ENCODE assay signal across 27 cellular contexts in genomic region chr7:36522453-36523007, GRCh38.
"Had no signal": no experiment of that assay in that cellular context is flagged by ENCODE, and none has a peak within 500 bp of the region (broad histone marks: within the 10 kb centered on the region; RNA-seq: fewer than 3 reads in every experiment).

No MANE protein-coding gene starts in this region.

- H3K4me3 Mint-ChIP-seq: activated CD4-positive, alpha-beta memory T cell treated with anti-CD3 and anti-CD28 coated beads for 36 hours; activated CD4-positive, alpha-beta T cell treated with anti-CD3 and anti-CD28 coated beads, Interleukin-2, amount 10 ng/mL, durations not matched to agents 7 days and 5 days; activated naive CD4-positive, alpha-beta T cell treated with anti-CD3 and anti-CD28 coated beads, Interleukin-2, amount 10 ng/mL, durations not matched to agents 7 days and 5 days; activated naive CD8-positive, alpha-beta T cell treated with anti-CD3 and anti-CD28 coated beads for 36 hours; activated T-cell treated with anti-CD3 and anti-CD28 coated beads, Interleukin-2, amount 50 U/mL, for 4 hours had no signal

- DNase-seq: activated CD4-positive, alpha-beta memory T cell treated with anti-CD3 and anti-CD28 coated beads for 36 hours; activated CD4-positive, alpha-beta T cell treated with anti-CD3 and anti-CD28 coated beads, Interleukin-2, amount 10 ng/mL, durations not matched to agents 7 days and 5 days; activated CD4-positive, CD25-positive, alpha-beta regulatory T cell; activated CD8-positive, alpha-beta memory T cell treated with anti-CD3 and anti-CD28 coated beads for 24 hours; activated gamma-delta T cell treated with Interleukin-2 at 50 U/mL for 16 hours; activated naive CD4-positive, alpha-beta T cell treated with anti-CD3 and anti-CD28 coated beads, Interleukin-2, amount 10 ng/mL, durations not matched to agents 7 days and 5 days; activated naive CD8-positive, alpha-beta T cell treated with anti-CD3 and anti-CD28 coated beads for 36 hours; activated T-cell treated with anti-CD3 and anti-CD28 coated beads, Interleukin-2, amount 50 U/mL, for 4 hours; Karpas-422; NCI-H1105 treated with DMSO at 0.1 percent for 48 hours; NCI-H1436 treated with DMSO at 0.1 percent for 48 hours; NCI-H187; NCI-H2081; NCI-H2171; NCI-H345; NCI-H510A; NCI-H526 treated with DMSO at 0.1 percent for 48 hours; NK-92 treated with Interleukin-12 subunit alpha and Interleukin-12 subunit beta, amount 100 ng/mL, for 24 hours; Peyer's patch; Right ventricle myocardium superior; SJCRH30; SK-N-SH; T-helper 1 cell had no signal

- H3K36me3 ChIP-seq: breast epithelium, Peyer's patch, SJCRH30 had no signal

- H3K9me3 Mint-ChIP-seq: activated CD4-positive, alpha-beta memory T cell treated with anti-CD3 and anti-CD28 coated beads for 36 hours; activated CD4-positive, alpha-beta T cell treated with anti-CD3 and anti-CD28 coated beads, Interleukin-2, amount 10 ng/mL, durations not matched to agents 7 days and 5 days; activated naive CD4-positive, alpha-beta T cell treated with anti-CD3 and anti-CD28 coated beads, Interleukin-2, amount 10 ng/mL, durations not matched to agents 7 days and 5 days; activated naive CD8-positive, alpha-beta T cell treated with anti-CD3 and anti-CD28 coated beads for 36 hours; activated T-cell treated with anti-CD3 and anti-CD28 coated beads, Interleukin-2, amount 50 U/mL, for 4 hours had no signal

- H3K4me1 ChIP-seq: breast epithelium, Peyer's patch had no signal

- H3K27me3 Mint-ChIP-seq: activated CD4-positive, alpha-beta memory T cell treated with anti-CD3 and anti-CD28 coated beads for 36 hours; activated CD4-positive, alpha-beta T cell treated with anti-CD3 and anti-CD28 coated beads, Interleukin-2, amount 10 ng/mL, durations not matched to agents 7 days and 5 days; activated naive CD8-positive, alpha-beta T cell treated with anti-CD3 and anti-CD28 coated beads for 36 hours had no signal

- H3K4me3 ChIP-seq: breast epithelium, K562, Peyer's patch, SJCRH30 had no signal

- H3K9ac ChIP-seq: SK-N-SH had no signal

- H3K27me3 ChIP-seq: breast epithelium, Peyer's patch, SJCRH30 had no signal

- H3K27ac ChIP-seq: Peyer's patch, RWPE1, SJCRH30, VCaP had no signal

- H3K9me3 ChIP-seq: breast epithelium, Peyer's patch, SJCRH30, SK-N-SH had no signal

- ATAC-seq: activated T-cell treated with anti-CD3 and anti-CD28 coated beads, Interleukin-2, amount 50 U/mL, for 4 hours; K562 had no signal

- H3K36me3 Mint-ChIP-seq: activated CD4-positive, alpha-beta memory T cell treated with anti-CD3 and anti-CD28 coated beads for 36 hours; activated naive CD4-positive, alpha-beta T cell treated with anti-CD3 and anti-CD28 coated beads, Interleukin-2, amount 10 ng/mL, durations not matched to agents 7 days and 5 days had no signal

- H3K27ac Mint-ChIP-seq: activated CD4-positive, alpha-beta memory T cell treated with anti-CD3 and anti-CD28 coated beads for 36 hours; activated CD4-positive, alpha-beta T cell treated with anti-CD3 and anti-CD28 coated beads, Interleukin-2, amount 10 ng/mL, durations not matched to agents 7 days and 5 days; activated naive CD4-positive, alpha-beta T cell treated with anti-CD3 and anti-CD28 coated beads, Interleukin-2, amount 10 ng/mL, durations not matched to agents 7 days and 5 days; activated naive CD8-positive, alpha-beta T cell treated with anti-CD3 and anti-CD28 coated beads for 36 hours had no signal

- H3K4me2 ChIP-seq: SK-N-SH had no signal
